In the genomic region with DNA sequence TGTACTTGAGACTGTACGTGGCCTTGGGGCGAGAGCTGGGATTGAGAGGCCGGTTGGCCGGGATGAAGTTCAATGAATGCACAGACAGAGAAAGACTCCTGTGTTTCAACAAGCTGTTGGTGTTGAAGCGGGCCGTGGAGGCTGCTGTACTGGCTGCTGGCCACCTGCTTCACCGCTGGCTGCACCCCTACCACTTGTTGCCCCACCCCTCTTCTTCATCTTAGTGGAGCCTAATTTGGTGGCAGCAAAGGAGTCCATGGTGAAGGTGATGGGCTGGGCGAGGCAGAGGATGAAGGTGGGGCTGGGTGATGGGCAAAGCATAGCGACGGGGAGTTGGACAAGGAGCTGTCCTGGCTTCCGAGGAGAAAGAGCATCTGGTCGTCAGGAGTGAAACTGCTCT, we compare ENCODE assay signal across 9 cellular contexts. TPM values are rescaled to one million over a fixed set of nuclear protein-coding genes. Genes with fewer than 3 reads are reported as not detected.
A peak's percentile ranks its signal among the peaks of the same experiment; 100 is the strongest.
DNase-seq lines count a peak whose midpoint lies in the region; ATAC-seq and TF ChIP-seq lines count a peak whose summit lies in the region.
"Had no signal": no experiment of that assay in that cellular context is flagged by ENCODE, and none has a peak within 500 bp of the region (broad histone marks: within the 10 kb centered on the region; RNA-seq: fewer than 3 reads in every experiment).

No MANE protein-coding gene starts in this region.

- no peak overlapping the region for H3K27ac Mint-ChIP-seq in WTC11
- peak overlapping the region in 1 of 6 donors; percentile 40 for H3K27ac Mint-ChIP-seq in immature natural killer cell

- H3K27ac ChIP-seq in left ventricle myocardium inferior (replicated peaks) (peak overlapping the region; percentile 36), suprapubic skin (no peak overlapping the region)

- no peak for TF ChIP-seq CTCF in left ventricle myocardium inferior (IDR thresholded peaks at IDR 0.05; ENCODE audit: borderline replicate concordance)
- TF ChIP-seq CTCF in WTC11 (IDR thresholded peaks at IDR 0.05) = no peak
- no peak for TF ChIP-seq CTCF in suprapubic skin (IDR thresholded peaks at IDR 0.05)

- H3K36me3 Mint-ChIP-seq in WTC11 = no peaks in the 10 kb centered on the region
- no peaks in the 10 kb centered on the region for H3K36me3 Mint-ChIP-seq in immature natural killer cell

- DNase-seq in left ventricle myocardium inferior = no peak
- DNase-seq in Right ventricle myocardium inferior (ENCODE audit: missing footprints) = no peak
- DNase-seq in WTC11 (ENCODE audit: low spot score) = no peak
- DNase-seq in immature natural killer cell = no peak
- DNase-seq in suprapubic skin (ENCODE audit: low spot score in 2 of 2) = no peak
- no peak for DNase-seq in Ammon's horn (ENCODE audit: low spot score)
- no peak for DNase-seq in HUDEP-2 (lab: John Stamatoyannopoulos, UW; ENCODE audit: unreplicated experiment in 76 of 76)

- ATAC-seq in Right ventricle myocardium inferior (no peak), WTC11 (no peak), HG03457 (IDR thresholded peaks at IDR 0.05; ENCODE audit: unreplicated experiment) (no peak)

- intact Hi-C loops in left ventricle myocardium inferior (cut with micrococcal nuclease) (no loop called here), Right ventricle myocardium inferior (cut with DNase I) (loop anchor here (2.0 to 5.0 kb wide), 2 partner anchors 56 to 745 kb away; partner anchors contain the start of gene ZNF184)

- H3K36me3 ChIP-seq in left ventricle myocardium inferior (no peaks in the 10 kb centered on the region), suprapubic skin (no peaks in the 10 kb centered on the region)
- H3K36me3 ChIP-seq: MG63 had no signal

- no peak for TF ChIP-seq POLR2A in suprapubic skin (IDR thresholded peaks at IDR 0.05)

- CTCF ChIA-PET in WTC11 (lab: Charles Lee) = interaction anchor here (1.4 to 1.8 kb wide), 4 partner anchors 35 to 138 kb away, joined by 3 to 10 read pairs (median 6); partner anchors contain the start of genes ZKSCAN8 and ZSCAN26

- POLR2A ChIA-PET in WTC11 (lab: Charles Lee) = interaction anchor here (0.7 to 1.3 kb wide), 3 partner anchors 80 to 181 kb away, joined by 3 read pairs; partner anchors contain the start of gene ZSCAN12

- H3K9me3 Mint-ChIP-seq in WTC11 = no peaks in the 10 kb centered on the region
- H3K9me3 Mint-ChIP-seq in immature natural killer cell = peaks cover 0 to 2% (median 0%) of the 10 kb centered on the region in 6 donors

- H3K4me1 ChIP-seq in left ventricle myocardium inferior (peaks cover 20% of the 10 kb centered on the region), suprapubic skin (peaks cover 20% of the 10 kb centered on the region)

- 87% methylated on average over 9 of the region's 12 CpGs for WGBS in suprapubic skin

- no peak for TF ChIP-seq EP300 in suprapubic skin (IDR thresholded peaks at IDR 0.05)

- H3K27me3 Mint-ChIP-seq in WTC11 (ENCODE audit: low read depth) (peaks cover 94% of the 10 kb centered on the region), immature natural killer cell (ENCODE audit: low read depth in 3 of 3) (peaks cover 17 to 30% (median 20%) of the 10 kb centered on the region in 3 donors)

- H3K9me3 ChIP-seq in left ventricle myocardium inferior (replicated peaks) = no peaks in the 10 kb centered on the region
- H3K9me3 ChIP-seq in suprapubic skin = no peaks in the 10 kb centered on the region
- H3K9me3 ChIP-seq: MG63 had no signal

- H3K4me3 Mint-ChIP-seq in WTC11 (peak overlapping the region; percentile 71), immature natural killer cell (peak overlapping the region; percentile 54 to 96 (median 90))

- peaks cover 54% of the 10 kb centered on the region for H3K27me3 ChIP-seq in left ventricle myocardium inferior (ENCODE audit: low read depth)
- peaks cover 54% of the 10 kb centered on the region for H3K27me3 ChIP-seq in suprapubic skin
- H3K27me3 ChIP-seq: MG63 had no signal

- H3K4me3 ChIP-seq in left ventricle myocardium inferior (peak overlapping the region; percentile 72), suprapubic skin (peak overlapping the region; percentile 53)

- H3K4me1 Mint-ChIP-seq in WTC11 (peaks cover 31% of the 10 kb centered on the region), immature natural killer cell (peaks cover 9 to 11% of the 10 kb centered on the region in 2 donors)

TF ChIP-seq in WTC11, 78 proteins besides CTCF, POLR2A, EP300 and RAD21 (continues in another document):
- TF ChIP-seq ZBTB43 (CRISPR knock-in tag; IDR thresholded peaks at IDR 0.05) = no peak
- no peak for TF ChIP-seq CREB1 (CRISPR knock-in tag; IDR thresholded peaks at IDR 0.05)
- 0 out of 2 replicates have a peak, but pooled peaks have one; percentile 33 for TF ChIP-seq FOXJ3 (CRISPR knock-in tag; IDR thresholded peaks at IDR 0.05; ENCODE audit: borderline replicate concordance)
- no peak for TF ChIP-seq OVOL2 (CRISPR knock-in tag; IDR thresholded peaks at IDR 0.05; ENCODE audit: borderline replicate concordance)
- TF ChIP-seq TEAD4 (CRISPR knock-in tag; IDR thresholded peaks at IDR 0.05) = no peak
- TF ChIP-seq ATF2 (CRISPR knock-in tag; IDR thresholded peaks at IDR 0.05; ENCODE audit: borderline replicate concordance, low read depth) = no peak
- no peak for TF ChIP-seq SP1 (CRISPR knock-in tag; conservative IDR thresholded peaks at IDR 0.05)
- TF ChIP-seq ZNF317 (CRISPR knock-in tag; IDR thresholded peaks at IDR 0.05; ENCODE audit: borderline replicate concordance, low read depth) = no peak

RNA-seq across cellular contexts. Expression of gene ZSCAN9, which starts 7.2 kb away (rescaled TPM):
- 9.7 TPM for total RNA-seq in left ventricle myocardium inferior
- total RNA-seq in Right ventricle myocardium inferior = 9.4 TPM
- total RNA-seq in WTC11 (2021) = 13.0 to 15.1 TPM (median 14.5 TPM) in 3 replicates
- polyA plus RNA-seq in immature natural killer cell = 10 to 100 TPM in 1 of 3 donors, 1 to 10 TPM in 2; 5.3 to 18.4 (median 8.1) TPM
- 10 to 100 TPM in 1 of 4 donors, 1 to 10 TPM in 3; 3.6 to 12.5 (median 7.6) TPM for total RNA-seq in suprapubic skin

RNA-seq across cellular contexts. Expression of gene ZKSCAN4, which starts 34.2 kb away (rescaled TPM):
- 3.1 TPM for total RNA-seq in left ventricle myocardium inferior
- 2.5 TPM for total RNA-seq in Right ventricle myocardium inferior
- total RNA-seq in WTC11 (2021) = 6.4 to 7.3 TPM (median 7.0 TPM) in 3 replicates
- polyA plus RNA-seq in immature natural killer cell = 1 to 10 TPM; 1.7 to 5.0 (median 3.4) TPM
- total RNA-seq in suprapubic skin = 1 to 10 TPM; 1.2 to 5.0 (median 3.0) TPM

RNA-seq across cellular contexts. Expression of gene NKAPL, which starts 41.2 kb away (rescaled TPM):
- total RNA-seq in left ventricle myocardium inferior (4.5 TPM), Right ventricle myocardium inferior (7.4 TPM), WTC11 (2021) (0.26 to 0.46 TPM (median 0.41 TPM) in 3 replicates), suprapubic skin (under 1 TPM in 2 of 4 donors, not detected in 2; 0.47 to 0.78 TPM)
- under 1 TPM in 2 of 3 donors, not detected in 1; 0.28 to 0.37 TPM for polyA plus RNA-seq in immature natural killer cell

RNA-seq across cellular contexts. Expression of gene ZSCAN26, which starts 49.1 kb away (rescaled TPM):
- total RNA-seq in left ventricle myocardium inferior (13.3 TPM), Right ventricle myocardium inferior (11.1 TPM), WTC11 (2021) (5.2 to 7.5 TPM (median 6.6 TPM) in 3 replicates), suprapubic skin (10 to 100 TPM in 2 of 4 donors, 1 to 10 TPM in 2; 4.9 to 23.3 (median 11.4) TPM)
- polyA plus RNA-seq in immature natural killer cell = 10 to 100 TPM in 2 of 3 donors, 1 to 10 TPM in 1; 9.7 to 17.5 (median 13.5) TPM
